In genomic region chr11:86717817-86718501, GRCh38 we compare ENCODE assay signal across 29 cellular contexts. TPM values are rescaled to one million over a fixed set of nuclear protein-coding genes. Genes with fewer than 3 reads are reported as not detected.
A peak's percentile ranks its signal among the peaks of the same experiment; 100 is the strongest.
DNase-seq lines count a peak whose midpoint lies in the region.
"Had no signal": no experiment of that assay in that cellular context is flagged by ENCODE, and none has a peak within 500 bp of the region (broad histone marks: within the 10 kb centered on the region; RNA-seq: fewer than 3 reads in every experiment).

No MANE protein-coding gene starts in this region.

- H3K18ac ChIP-seq in trophoblast cell (ENCODE audit: low read length), result no peak overlapping the region

- no peaks in the 10 kb centered on the region for H3K4me1 Mint-ChIP-seq in activated naive CD4-positive, alpha-beta T cell treated with anti-CD3 and anti-CD28 coated beads, Interleukin-2, amount 10 ng/mL, durations not matched to agents 7 days and 5 days
- H3K4me1 Mint-ChIP-seq: activated CD8-positive, alpha-beta memory T cell treated with anti-CD3 and anti-CD28 coated beads, Interleukin-2, amount 10 ng/mL, durations not matched to agents 7 days and 5 days; CD8-positive, alpha-beta memory T cell had no signal

- no peak overlapping the region for H3K4me3 ChIP-seq in trophoblast cell (ENCODE audit: low read depth, low read length)
- H3K4me3 ChIP-seq: body of pancreas, dorsolateral prefrontal cortex, left lung, neural progenitor cell had no signal

- no peak overlapping the region for H4K91ac ChIP-seq in trophoblast cell (ENCODE audit: low read depth, low read length)

- WGBS in trophoblast cell (ENCODE audit: extremely low coverage, insufficient coverage, insufficient read length), result no CpG with 5 or more reads among the region's 3 CpGs

- no peak overlapping the region for H3K4me2 ChIP-seq in trophoblast cell (ENCODE audit: low read length)
- H3K4me2 ChIP-seq: KMS-11, neural progenitor cell had no signal

- H3K79me1 ChIP-seq in trophoblast cell (ENCODE audit: low read length), result peaks cover 20% of the 10 kb centered on the region

- H3K36me3 ChIP-seq in trophoblast cell (ENCODE audit: control insufficient read depth in 1 of 2, insufficient read depth in 2 of 2, low read length in 2 of 2), result no peaks in the 10 kb centered on the region
- H3K36me3 ChIP-seq: left lung, WERI-Rb-1 had no signal

- no peak overlapping the region for H3K23ac ChIP-seq in trophoblast cell (ENCODE audit: low read length)

- no peaks in the 10 kb centered on the region for H3K36me3 Mint-ChIP-seq in activated naive CD4-positive, alpha-beta T cell treated with anti-CD3 and anti-CD28 coated beads, Interleukin-2, amount 10 ng/mL, durations not matched to agents 7 days and 5 days
- H3K36me3 Mint-ChIP-seq: activated CD8-positive, alpha-beta memory T cell treated with anti-CD3 and anti-CD28 coated beads, Interleukin-2, amount 10 ng/mL, durations not matched to agents 7 days and 5 days; CD8-positive, alpha-beta memory T cell had no signal

- no peak overlapping the region for H3K9ac ChIP-seq in trophoblast cell (ENCODE audit: low read length)
- H3K9ac ChIP-seq: KMS-11, neural progenitor cell, parathyroid adenoma had no signal

- H3K4me3 Mint-ChIP-seq in activated naive CD4-positive, alpha-beta T cell treated with anti-CD3 and anti-CD28 coated beads, Interleukin-2, amount 10 ng/mL, durations not matched to agents 7 days and 5 days, result no peak overlapping the region
- H3K4me3 Mint-ChIP-seq: activated CD8-positive, alpha-beta memory T cell treated with anti-CD3 and anti-CD28 coated beads, Interleukin-2, amount 10 ng/mL, durations not matched to agents 7 days and 5 days; CD8-positive, alpha-beta memory T cell; neural progenitor cell had no signal

- peaks cover 2% of the 10 kb centered on the region for H3K79me2 ChIP-seq in trophoblast cell (ENCODE audit: control insufficient read depth, insufficient read depth, low read length, poor library complexity)
- H3K79me2 ChIP-seq: parathyroid adenoma had no signal

- DNase-seq in DMS53 (lab: John Stamatoyannopoulos, UW) (peak; percentile 57), LHCN-M2 (ENCODE audit: low read depth) (peak; percentile 77), epithelial cell of prostate (ENCODE audit: low read depth, low spot score) (no peak), trophoblast cell (peak; percentile 76 to 83), NCI-H446 treated with DMSO at 0.1 percent for 48 hours (lab: John Stamatoyannopoulos, UW) (no peak)
- no peak for DNase-seq in activated CD8-positive, alpha-beta memory T cell treated with anti-CD3 and anti-CD28 coated beads for 24 hours
- DNase-seq in activated naive CD4-positive, alpha-beta T cell treated with anti-CD3 and anti-CD28 coated beads, Interleukin-2, amount 10 ng/mL, durations not matched to agents 7 days and 5 days, result no peak
- DNase-seq: activated CD4-positive, alpha-beta T cell treated with anti-CD3 and anti-CD28 coated beads, Interleukin-2, amount 50 U/mL, for 1 hour; activated CD8-positive, alpha-beta memory T cell treated with anti-CD3 and anti-CD28 coated beads, Interleukin-2, amount 10 ng/mL, durations not matched to agents 7 days and 5 days; activated T-cell treated with anti-CD3 and anti-CD28 coated beads, Interleukin-2, amount 50 U/mL, for 48 hours; body of pancreas; CD8-positive, alpha-beta memory T cell; DMS 273 treated with DMSO at 0.1 percent for 48 hours; dorsolateral prefrontal cortex; foreskin melanocyte; H7; left lung; mesendoderm; NCI-H1417 treated with DMSO at 0.1 percent for 48 hours; NCI-H2081 treated with DMSO at 0.1 percent for 48 hours; NCI-H2227 treated with DMSO at 0.1 percent for 48 hours; NCI-H526 treated with DMSO at 0.1 percent for 48 hours; stimulated activated CD4-positive, alpha-beta T cell treated with anti-CD3 and anti-CD28 coated beads, Interleukin-1b, Interleukin-23, amount 100 ng/mL, for 48 hours; stimulated activated naive CD8-positive, alpha-beta T cell treated with anti-CD3 and anti-CD28 coated beads, Interleukin-15, Interleukin-2, amounts not matched to agents 100 U/mL and 50 U/mL, for 24 hours; WERI-Rb-1 had no signal

- no peaks in the 10 kb centered on the region for H3K9me3 Mint-ChIP-seq in activated naive CD4-positive, alpha-beta T cell treated with anti-CD3 and anti-CD28 coated beads, Interleukin-2, amount 10 ng/mL, durations not matched to agents 7 days and 5 days

- peaks cover 1% of the 10 kb centered on the region for H3K9me3 ChIP-seq in trophoblast cell (ENCODE audit: insufficient read depth, low read depth, low read length)
- H3K9me3 ChIP-seq: body of pancreas had no signal

- no peak overlapping the region for H3K27ac Mint-ChIP-seq in activated naive CD4-positive, alpha-beta T cell treated with anti-CD3 and anti-CD28 coated beads, Interleukin-2, amount 10 ng/mL, durations not matched to agents 7 days and 5 days
- H3K27ac Mint-ChIP-seq: activated CD8-positive, alpha-beta memory T cell treated with anti-CD3 and anti-CD28 coated beads, Interleukin-2, amount 10 ng/mL, durations not matched to agents 7 days and 5 days; CD8-positive, alpha-beta memory T cell; neural progenitor cell had no signal

- no peak overlapping the region for H2BK5ac ChIP-seq in trophoblast cell (ENCODE audit: low read depth, low read length, poor library complexity)

- no peak overlapping the region for H3K4ac ChIP-seq in trophoblast cell (ENCODE audit: low read depth, low read length)

- no peak overlapping the region for H2AK5ac ChIP-seq in trophoblast cell (ENCODE audit: low read length)

- no peaks in the 10 kb centered on the region for H3K27me3 ChIP-seq in trophoblast cell (ENCODE audit: insufficient read depth, low read length)
- H3K27me3 ChIP-seq: body of pancreas, dorsolateral prefrontal cortex, left lung, neural progenitor cell had no signal

- peaks cover 4% of the 10 kb centered on the region for H3K27me3 Mint-ChIP-seq in activated naive CD4-positive, alpha-beta T cell treated with anti-CD3 and anti-CD28 coated beads, Interleukin-2, amount 10 ng/mL, durations not matched to agents 7 days and 5 days

- peak overlapping the region; percentile 74 for H3K27ac ChIP-seq in epithelial cell of prostate
- H3K27ac ChIP-seq in trophoblast cell (ENCODE audit: low read depth, low read length), result peak overlapping the region; percentile 68
- H3K27ac ChIP-seq: body of pancreas, dorsolateral prefrontal cortex, KMS-11, left lung, neural progenitor cell, parathyroid adenoma, WERI-Rb-1 had no signal

- H4K8ac ChIP-seq in trophoblast cell (ENCODE audit: low read depth, low read length), result peak overlapping the region; percentile 4

- CTCF ChIA-PET in activated naive CD4-positive, alpha-beta T cell treated with anti-CD3 and anti-CD28 coated beads, Interleukin-2, amount 10 ng/mL, durations not matched to agents 7 days and 5 days (lab: Charles Lee), result no interaction called here

- no peak overlapping the region for H2AFZ ChIP-seq in trophoblast cell (ENCODE audit: insufficient read depth, low read length, poor library complexity)
- H2AFZ ChIP-seq: neural progenitor cell, parathyroid adenoma had no signal

- H3K4me1 ChIP-seq in trophoblast cell (ENCODE audit: control insufficient read depth in 1 of 2, insufficient read depth in 2 of 2, low read length in 2 of 2), result peaks cover 9 to 13% of the 10 kb centered on the region in 2 experiments
- H3K4me1 ChIP-seq: left lung, parathyroid adenoma had no signal

- no peak overlapping the region for H4K12ac ChIP-seq in trophoblast cell (ENCODE audit: low read depth, low read length)

- H2BK12ac ChIP-seq in trophoblast cell (ENCODE audit: low read length), result no peak overlapping the region

- peak overlapping the region; percentile 30 for H2BK120ac ChIP-seq in trophoblast cell (ENCODE audit: insufficient read depth, low read length, poor library complexity)

- no peak overlapping the region for H3K14ac ChIP-seq in trophoblast cell (ENCODE audit: low read length)

RNA-seq across cellular contexts. Expression of gene ME3, which starts 45.5 kb away (rescaled TPM):
- 17.3 and 22.1 TPM in 2 replicates for total RNA-seq in LHCN-M2 (2014; rRNA removed)
- 18.5 TPM for polyA plus RNA-seq in LHCN-M2 (2012)
- polyA plus RNA-seq in trophoblast cell (2013), result 2.0 and 2.3 TPM in 2 replicates
- total RNA-seq: SK-MEL-5 had no signal
- polyA plus RNA-seq: CD8-positive, alpha-beta memory T cell had no signal

Comparison
In these comparisons a context has a peak if more than half of its experiments do, and no peak if none do; other contexts are left out.
1. DNase-seq: peak in DMS53 (single experiment), LHCN-M2 (single experiment) and trophoblast cell (2 of 2); none in epithelial cell of prostate (single experiment), activated CD8-positive, alpha-beta memory T cell treated with anti-CD3 and anti-CD28 coated beads for 24 hours (single experiment), activated naive CD4-positive, alpha-beta T cell treated with anti-CD3 and anti-CD28 coated beads, Interleukin-2, amount 10 ng/mL, durations not matched to agents 7 days and 5 days (single experiment) and NCI-H446 treated with DMSO at 0.1 percent for 48 hours (single experiment).